In genomic region chr2:116949249-116949648, GRCh38 we compare ENCODE assay signal across 27 cellular contexts.
"Had no signal": no experiment of that assay in that cellular context is flagged by ENCODE, and none has a peak within 500 bp of the region (broad histone marks: within the 10 kb centered on the region; RNA-seq: fewer than 3 reads in every experiment).

No MANE protein-coding gene starts in this region.

- H3K4me1 ChIP-seq: stomach, suprapubic skin, testis, thyroid gland, tibial artery, tibial nerve, transverse colon, upper lobe of left lung, upper lobe of right lung, uterus, vagina had no signal

- DNase-seq: stimulated activated CD4-positive, alpha-beta T cell treated with anti-CD3 and anti-CD28 coated beads, Interleukin-2, amount 100 ng/mL, for 48 hours; stimulated activated CD4-positive, alpha-beta T cell treated with anti-CD3 and anti-CD28 coated beads, Interleukin-4, amount 100 ng/mL, for 1 hour; stimulated activated CD4-positive, alpha-beta T cell treated with anti-CD3 and anti-CD28 coated beads, Interleukin-4, amount 100 ng/mL, for 24 hours; stimulated activated CD4-positive, alpha-beta T cell treated with anti-CD3 and anti-CD28 coated beads, Interleukin-4, amount 100 ng/mL, for 4 hours; stimulated activated CD8-positive, alpha-beta memory T cell treated with anti-CD3 and anti-CD28 coated beads, Interleukin-4, amount 100 ng/mL, for 48 hours; stimulated activated naive B cell treated with anti-CD40 and anti-IgM and Interleukin-4, amounts not matched to agents 10 μg/mL and 1 μg/mL and 100 μg/mL, for 72 hours; stimulated activated naive CD4-positive, alpha-beta T cell; stimulated activated naive CD4-positive, alpha-beta T cell treated with Interleukin-2 at 50 U/mL for 16 hours; stimulated activated naive CD8-positive, alpha-beta T cell treated with anti-CD3 and anti-CD28 coated beads, Interleukin-15, amount 100 ng/mL, for 72 hours; stimulated activated naive CD8-positive, alpha-beta T cell treated with anti-CD3 and anti-CD28 coated beads, Interleukin-15, Interleukin-2, amounts not matched to agents 100 U/mL and 50 U/mL, for 24 hours; stomach; substantia nigra; testis; thyroid gland; tibial artery; transverse colon; trophoblast cell; upper lobe of left lung; upper lobe of right lung; uterus had no signal

- H3K27ac ChIP-seq: stomach, suprapubic skin, testis, thoracic aorta, thyroid gland, tibial artery, tibial nerve, transverse colon, upper lobe of left lung, upper lobe of right lung, uterus, vagina had no signal

- ATAC-seq: stimulated activated effector memory CD8-positive, alpha-beta T cell treated with anti-CD3 and anti-CD28 coated beads, Interleukin-12 subunit alpha, Interleukin-12 subunit beta, amount 100 ng/mL, for 72 hours; stimulated activated memory B cell treated with anti-CD40 and anti-IgM and Interleukin-4, amounts not matched to agents 10 μg/mL and 1 μg/mL and 100 μg/mL, for 72 hours; stimulated activated naive B cell treated with anti-CD40 and anti-IgM and Interleukin-4, amounts not matched to agents 10 μg/mL and 1 μg/mL and 100 μg/mL, for 72 hours; stimulated activated naive CD8-positive, alpha-beta T cell treated with anti-CD3 and anti-CD28 coated beads, Interleukin-15, amount 100 ng/mL, for 72 hours; stimulated activated naive CD8-positive, alpha-beta T cell treated with anti-CD3 and anti-CD28 coated beads, Interleukin-15, Interleukin-2, amounts not matched to agents 100 U/mL and 50 U/mL, for 24 hours; upper lobe of right lung had no signal

- H3K36me3 ChIP-seq: stomach, suprapubic skin, thoracic aorta, thyroid gland, tibial artery, tibial nerve, transverse colon, upper lobe of left lung, upper lobe of right lung, uterus, vagina had no signal

- H3K27me3 ChIP-seq: stomach, suprapubic skin, testis, thyroid gland, tibial artery, tibial nerve, transverse colon, upper lobe of left lung, upper lobe of right lung, uterus, vagina had no signal

- H3K4me3 ChIP-seq: stomach, suprapubic skin, testis, thoracic aorta, thyroid gland, tibial artery, tibial nerve, transverse colon, upper lobe of left lung, upper lobe of right lung, uterus, vagina had no signal

- FAIRE-seq: urothelium cell line had no signal

- H3K9me3 ChIP-seq: suprapubic skin, testis, thoracic aorta, thyroid gland, tibial artery, tibial nerve, transverse colon, upper lobe of right lung, uterus, vagina had no signal
